ENCODE assay signal across 23 cellular contexts in genomic region chr2:216160786-216161185, GRCh38. TPM values are rescaled to one million over a fixed set of nuclear protein-coding genes. Genes with fewer than 3 reads are reported as not detected.
DNase-seq lines count a peak whose midpoint lies in the region; ATAC-seq and TF ChIP-seq lines count a peak whose summit lies in the region.
"Had no signal": no experiment of that assay in that cellular context is flagged by ENCODE, and none has a peak within 500 bp of the region (broad histone marks: within the 10 kb centered on the region; RNA-seq: fewer than 3 reads in every experiment).

No MANE protein-coding gene starts in this region.

- ATAC-seq in esophagus mucosa (peak; percentile 32), HG03095 (IDR thresholded peaks at IDR 0.05; ENCODE audit: unreplicated experiment) (no peak), GM19467 (IDR thresholded peaks at IDR 0.05; ENCODE audit: unreplicated experiment) (no peak)
- ATAC-seq: A549, GM12878 had no signal

- peak overlapping the region; percentile 18 for H3K27ac Mint-ChIP-seq in activated T-cell treated with anti-CD3 and anti-CD28 coated beads, Interleukin-2, amount 50 U/mL, for 24 hours

- H3K4me1 Mint-ChIP-seq in activated T-cell treated with anti-CD3 and anti-CD28 coated beads, Interleukin-2, amount 50 U/mL, for 24 hours (ENCODE audit: low read depth) = peaks cover 37% of the 10 kb centered on the region
- H3K4me1 Mint-ChIP-seq: CD14-positive monocyte had no signal

- no peaks in the 10 kb centered on the region for H3K9me3 Mint-ChIP-seq in activated T-cell treated with anti-CD3 and anti-CD28 coated beads, Interleukin-2, amount 50 U/mL, for 24 hours
- H3K9me3 Mint-ChIP-seq: CD14-positive monocyte; CD4-positive, alpha-beta T cell; CD8-positive, alpha-beta memory T cell; HFFc6 had no signal

- no peaks in the 10 kb centered on the region for H3K27me3 Mint-ChIP-seq in activated T-cell treated with anti-CD3 and anti-CD28 coated beads, Interleukin-2, amount 50 U/mL, for 24 hours
- H3K27me3 Mint-ChIP-seq: CD4-positive, alpha-beta T cell; CD8-positive, alpha-beta memory T cell had no signal

- peaks cover 67% of the 10 kb centered on the region for H3K36me3 Mint-ChIP-seq in activated T-cell treated with anti-CD3 and anti-CD28 coated beads, Interleukin-2, amount 50 U/mL, for 24 hours (ENCODE audit: low read depth)

- no peak overlapping the region for H3K4me3 ChIP-seq in retinal pigment epithelial cell (ENCODE audit: low read length)
- H3K4me3 ChIP-seq: A549; BLaER1 treated with 17β-estradiol and CSF1 and Interleukin-3, amounts not matched to agents 10 nM and 100 nM; GM12878; HAP-1 had no signal

- no peak for DNase-seq in activated T-cell treated with anti-CD3 and anti-CD28 coated beads, Interleukin-2, amount 50 U/mL, for 24 hours
- no peak for DNase-seq in activated T-cell treated with anti-CD3 and anti-CD28 coated beads, Interleukin-2, amount 50 U/mL, for 1 hour
- peak; percentile 52 for DNase-seq in retinal pigment epithelial cell (ENCODE audit: low read depth)
- DNase-seq: 8988T; ACHN; AML-193; BE2C; CD4-positive, alpha-beta T cell; CD8-positive, alpha-beta memory T cell; DMS 273 treated with DMSO at 0.1 percent for 48 hours; DMS79; EL; GDM1; GOT3; HFFc6 had no signal

- no peak for TF ChIP-seq CTCF in retinal pigment epithelial cell (conservative IDR thresholded peaks at IDR 0.05; ENCODE audit: low read depth, low read length)

- H3K4me3 Mint-ChIP-seq in activated T-cell treated with anti-CD3 and anti-CD28 coated beads, Interleukin-2, amount 50 U/mL, for 24 hours = no peak overlapping the region
- H3K4me3 Mint-ChIP-seq: CD14-positive monocyte; CD4-positive, alpha-beta T cell; CD8-positive, alpha-beta memory T cell; HFFc6 had no signal

RNA-seq across cellular contexts. Expression of gene XRCC5, which starts 51.6 kb away (rescaled TPM):
- total RNA-seq in esophagus mucosa = 198 TPM
